In the genomic region with DNA sequence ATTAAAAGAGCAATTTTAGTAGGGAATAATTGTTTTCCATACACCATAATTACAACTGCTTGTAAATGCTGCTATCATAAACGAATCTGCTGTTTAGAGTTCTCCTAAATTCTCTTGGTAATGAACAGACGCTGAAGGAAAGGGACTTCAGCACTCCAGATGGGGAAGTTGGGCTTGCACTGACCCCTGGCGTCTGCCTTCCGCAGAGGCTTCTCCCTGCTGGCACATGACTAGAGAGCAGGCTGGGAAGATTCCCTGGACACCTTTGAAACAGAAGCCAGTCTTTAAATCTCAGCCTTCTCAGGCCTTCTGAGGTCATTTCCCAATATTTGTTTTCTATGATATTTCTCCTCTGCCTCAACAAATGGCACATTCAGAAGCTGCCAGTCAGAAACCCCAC, we compare ENCODE assay signal across 8 cellular contexts.
A peak's percentile ranks its signal among the peaks of the same experiment; 100 is the strongest.
DNase-seq lines count a peak whose midpoint lies in the region; ATAC-seq and TF ChIP-seq lines count a peak whose summit lies in the region.

No MANE protein-coding gene starts in this region.

- no peak overlapping the region for H2BK5ac ChIP-seq in H9 (ENCODE audit: insufficient read length, low read length)

- no peak overlapping the region for H3K4me3 Mint-ChIP-seq in H9

- no peak overlapping the region for H3K23ac ChIP-seq in H9 (ENCODE audit: insufficient read length, low read depth, low read length)

- no peak overlapping the region for H3T11ph ChIP-seq in H9 (ENCODE audit: low read length)

- H3K79me1 ChIP-seq in H9 (ENCODE audit: insufficient read depth, low read depth, low read length, poor library complexity, severe bottlenecking) = no peaks in the 10 kb centered on the region

- H4K91ac ChIP-seq in H9 (ENCODE audit: insufficient read length, low read depth, low read length) = no peak overlapping the region

- H3K36me3 Mint-ChIP-seq in H9 (ENCODE audit: insufficient read depth in 1 of 3, low read depth in 3 of 3) = no peaks in the 10 kb centered on the region

- H4K5ac ChIP-seq in H9 (ENCODE audit: insufficient read length, low read depth, low read length) = no peak overlapping the region

- no peak overlapping the region for H4K8ac ChIP-seq in H9 (replicated peaks; ENCODE audit: insufficient read length, low read depth, low read length)

- no peaks in the 10 kb centered on the region; the same call in 1 of the 2 replicates for H3K27me3 ChIP-seq in H9 (ENCODE audit: insufficient read depth, low read length)

- DNase-seq in AML-193 (lab: John Stamatoyannopoulos, UW) (peak; percentile 10 to 49), H9 (peak; percentile 72), SHP77 (lab: John Stamatoyannopoulos, UW) (peak; percentile 51 to 59), epithelial cell of proximal tubule (ENCODE audit: low read depth) (no peak), middle frontal gyrus (ENCODE audit: extremely low spot score, low spot score) (peak; percentile 8)

- no peak overlapping the region for H2AFZ ChIP-seq in H9 (ENCODE audit: low read length)

- H3K23me2 ChIP-seq in H9 (ENCODE audit: insufficient read length, low read depth, low read length, poor library complexity, severe bottlenecking) = no peaks in the 10 kb centered on the region

- H2AK5ac ChIP-seq in H9 (ENCODE audit: insufficient read length, low read length) = no peak overlapping the region

- WGBS in H9 (ENCODE audit: extremely low coverage, insufficient read length, low lambda C conversion rate) = no CpG with 5 or more reads among the region's 4 CpGs

- peak; percentile 91 for TF ChIP-seq CTCF in H9 (conservative IDR thresholded peaks at IDR 0.05)
- TF ChIP-seq CTCF in epithelial cell of proximal tubule (conservative IDR thresholded peaks at IDR 0.05; ENCODE audit: low read depth, low read length) = peak; percentile 93

- H3K56ac ChIP-seq in H9 (ENCODE audit: insufficient read length, low read depth, low read length) = no peak overlapping the region

- H3K79me2 ChIP-seq in H9 (ENCODE audit: insufficient read depth, low read length) = no peaks in the 10 kb centered on the region

- no peak overlapping the region for H3K27ac ChIP-seq in H9 (ENCODE audit: insufficient read length, low read depth, low read length)

- no peak overlapping the region for H2BK120ac ChIP-seq in H9 (ENCODE audit: low read depth, low read length, poor library complexity, severe bottlenecking)

- H3K4ac ChIP-seq in H9 (ENCODE audit: low read depth, low read length) = no peak overlapping the region

- no peak overlapping the region for H3K14ac ChIP-seq in H9 (ENCODE audit: insufficient read depth, low read length)

- no peak overlapping the region for H3K18ac ChIP-seq in H9 (ENCODE audit: insufficient read length, low read depth, low read length)

- no peak overlapping the region for H2BK12ac ChIP-seq in H9 (ENCODE audit: insufficient read length, low read depth, low read length)

- no peak for ATAC-seq in GM19023 (IDR thresholded peaks at IDR 0.05; ENCODE audit: unreplicated experiment)
- no peak for ATAC-seq in GM18511 (IDR thresholded peaks at IDR 0.05; ENCODE audit: unreplicated experiment)
- ATAC-seq in GM19397 (IDR thresholded peaks at IDR 0.05; ENCODE audit: unreplicated experiment) = no peak

- H2BK20ac ChIP-seq in H9 (ENCODE audit: low read depth, low read length, poor library complexity, severe bottlenecking) = no peak overlapping the region

- H3K9me3 Mint-ChIP-seq in H9 = no peaks in the 10 kb centered on the region; a peak in 1 of 5 replicates

- H3K27ac Mint-ChIP-seq in H9 = no peak overlapping the region

- H3K9me3 ChIP-seq in H9 (ENCODE audit: control insufficient read depth, low read depth, low read length) = no peaks in the 10 kb centered on the region

- no peak overlapping the region for H2BK15ac ChIP-seq in H9 (ENCODE audit: low read depth, low read length)

- no peak overlapping the region for H3K4me3 ChIP-seq in epithelial cell of proximal tubule (ENCODE audit: low read depth, low read length)

- no peak overlapping the region for H3K9ac ChIP-seq in H9 (ENCODE audit: extremely low read depth, insufficient read length, low read length)

- peaks cover 10% of the 10 kb centered on the region for H3K27me3 Mint-ChIP-seq in H9 (ENCODE audit: low read depth)

- H3K4me1 Mint-ChIP-seq in H9 = no peaks in the 10 kb centered on the region

- H4K20me1 ChIP-seq in H9 (ENCODE audit: control insufficient read depth, insufficient read depth, insufficient read length) = no peaks in the 10 kb centered on the region

- no peak overlapping the region for H3K4me2 ChIP-seq in H9 (ENCODE audit: insufficient read depth, insufficient read length, low read length)

- no peaks in the 10 kb centered on the region for H3K4me1 ChIP-seq in H9 (ENCODE audit: insufficient read depth, low read length)
